Comparison of ENCODE assay signal across 27 cellular contexts in genomic region chrX:112083624-112084326, GRCh38. TPM values are rescaled to one million over a fixed set of nuclear protein-coding genes. Genes with fewer than 3 reads are reported as not detected.
A peak's percentile ranks its signal among the peaks of the same experiment; 100 is the strongest.
DNase-seq lines count a peak whose midpoint lies in the region; ATAC-seq and TF ChIP-seq lines count a peak whose summit lies in the region.
"Had no signal": no experiment of that assay in that cellular context is flagged by ENCODE, and none has a peak within 500 bp of the region (broad histone marks: within the 10 kb centered on the region; RNA-seq: fewer than 3 reads in every experiment).

No MANE protein-coding gene starts in this region.

- no peaks in the 10 kb centered on the region for H3K9me3 Mint-ChIP-seq in GM23338
- H3K9me3 Mint-ChIP-seq: activated CD4-positive, alpha-beta T cell treated with anti-CD3 and anti-CD28 coated beads, Interleukin-2, amount 10 ng/mL, durations not matched to agents 24 days and 14 days; activated naive CD4-positive, alpha-beta T cell treated with anti-CD3 and anti-CD28 coated beads, Interleukin-2, amount 10 ng/mL, durations not matched to agents 7 days and 5 days; T-helper 1 cell treated with Interleukin-12 subunit alpha and Interleukin-12 subunit beta and Interleukin-4 antibody, amounts not matched to agents 30 μg/mL and 1 μg/mL, for 36 hours had no signal

- no peaks in the 10 kb centered on the region for H3F3A ChIP-seq in GM23338 (replicated peaks; ENCODE audit: low read depth)

- peaks cover 27% of the 10 kb centered on the region for H3K27me3 Mint-ChIP-seq in GM23338 (ENCODE audit: insufficient read depth, low read depth, poor library complexity)

- H3K4me3 ChIP-seq in GM23338 = peak overlapping the region; percentile 64
- H3K4me3 ChIP-seq in neuronal stem cell (ENCODE audit: low read length in 2 of 2) = peak overlapping the region in 1 of 2 donors; percentile 78
- H3K4me3 ChIP-seq in gastrocnemius medialis = no peak overlapping the region
- H3K4me3 ChIP-seq: BLaER1, GM23248, Peyer's patch, SJCRH30 had no signal

- no peaks in the 10 kb centered on the region for H3K9me2 ChIP-seq in GM23338 (ENCODE audit: insufficient read depth)

- no CpG with 5 or more reads among the region's 18 CpGs for WGBS in neuronal stem cell (ENCODE audit: extremely low coverage in 2 of 2, insufficient read length in 2 of 2, insufficient replicate concordance in 1 of 2), 2 donors

- H2BK15ac ChIP-seq in neuronal stem cell (ENCODE audit: low read length) = no peak overlapping the region

- TF ChIP-seq CTCF in GM23338 (conservative IDR thresholded peaks at IDR 0.05; ENCODE audit: low read depth in 2 of 2) (peak in 1 of 2 experiments; percentile 29; a peak in 3 of 4 replicates), gastrocnemius medialis (IDR thresholded peaks at IDR 0.05 in 4 of 5, conservative IDR thresholded peaks at IDR 0.05 in 1 of 5) (no peak)

- DNase-seq in GM23338 (ENCODE audit: low spot score) (peak; percentile 28), ecto neural progenitor cell (ENCODE audit: low spot score) (peak; percentile 50), iPS-NIHi11 (ENCODE audit: low spot score) (peak; percentile 10), neuronal stem cell (ENCODE audit: low spot score) (no peak), gastrocnemius medialis (no peak), retina (no peak), NCI-H2227 (lab: John Stamatoyannopoulos, UW; ENCODE audit: unreplicated experiment) (no peak)
- DNase-seq: activated CD4-positive, alpha-beta T cell treated with anti-CD3 and anti-CD28 coated beads, Interleukin-2, amount 10 ng/mL, durations not matched to agents 24 days and 14 days; activated naive CD4-positive, alpha-beta T cell treated with anti-CD3 and anti-CD28 coated beads, Interleukin-2, amount 10 ng/mL, durations not matched to agents 7 days and 5 days; Caco-2; caudate nucleus; foreskin keratinocyte; GM23248; MG63; NK-92 treated with Interleukin-12 subunit alpha and Interleukin-12 subunit beta, amount 100 ng/mL, for 24 hours; Peyer's patch; SJCRH30; stomach had no signal

- no peak overlapping the region for H2BK120ac ChIP-seq in neuronal stem cell (ENCODE audit: low read depth, low read length)

- H4K20me1 ChIP-seq in GM23338 (replicated peaks; ENCODE audit: insufficient read depth) = no peaks in the 10 kb centered on the region

- TF ChIP-seq POLR2A in gastrocnemius medialis (IDR thresholded peaks at IDR 0.05) = no peak

- ATAC-seq in GM23338 = peak; percentile 42
- ATAC-seq in gastrocnemius medialis = no peak
- no peak for ATAC-seq in GM21367 (IDR thresholded peaks at IDR 0.05; ENCODE audit: unreplicated experiment)
- ATAC-seq: foreskin keratinocyte had no signal

- H2BK5ac ChIP-seq in neuronal stem cell (ENCODE audit: low read length) = no peak overlapping the region

- H3K4me1 ChIP-seq in GM23338 (ENCODE audit: insufficient read depth) (peaks cover 7% of the 10 kb centered on the region; the same call in 1 of the 2 replicates), neuronal stem cell (ENCODE audit: control insufficient read depth in 2 of 2, insufficient read depth in 1 of 2, low read depth in 1 of 2, low read length in 2 of 2) (peaks cover 0 to 2% of the 10 kb centered on the region in 2 donors), gastrocnemius medialis (no peaks in the 10 kb centered on the region)
- H3K4me1 ChIP-seq: BLaER1, Caco-2, foreskin keratinocyte, Peyer's patch, right atrium auricular region, SJCRH30 had no signal

- H4K8ac ChIP-seq in neuronal stem cell (ENCODE audit: low read depth, low read length) = no peak overlapping the region

- no peak overlapping the region for H3K18ac ChIP-seq in neuronal stem cell (ENCODE audit: low read length)

- H3K9me3 ChIP-seq in neuronal stem cell (replicated peaks in 1 of 2; ENCODE audit: control insufficient read depth in 2 of 2, insufficient read depth in 1 of 2, low read depth in 1 of 2, low read length in 2 of 2) = no peaks in the 10 kb centered on the region
- no peaks in the 10 kb centered on the region for H3K9me3 ChIP-seq in gastrocnemius medialis
- H3K9me3 ChIP-seq: Caco-2, MG63, Peyer's patch, right atrium auricular region, SJCRH30, tibial nerve had no signal

- no peak overlapping the region for H4K91ac ChIP-seq in neuronal stem cell (ENCODE audit: low read depth, low read length, poor library complexity)

- no peaks in the 10 kb centered on the region for H3K79me1 ChIP-seq in neuronal stem cell (ENCODE audit: low read depth, low read length)

- no peaks in the 10 kb centered on the region for H3K36me3 Mint-ChIP-seq in GM23338 (ENCODE audit: low read depth)
- H3K36me3 Mint-ChIP-seq: activated naive CD4-positive, alpha-beta T cell treated with anti-CD3 and anti-CD28 coated beads, Interleukin-2, amount 10 ng/mL, durations not matched to agents 7 days and 5 days had no signal

- in situ Hi-C loops in gastrocnemius medialis (cut with MboI; ENCODE audit: low sequenced_read_pairs in 4 of 4) = no loop called here

- no peak overlapping the region for H2BK12ac ChIP-seq in neuronal stem cell (ENCODE audit: low read length)

- no peak overlapping the region for H2AK5ac ChIP-seq in neuronal stem cell (ENCODE audit: low read depth, low read length)

- H3K27ac ChIP-seq in GM23338 (ENCODE audit: low read depth) = no peak overlapping the region
- H3K27ac ChIP-seq in neuronal stem cell (replicated peaks; ENCODE audit: low read length) = no peak overlapping the region
- H3K27ac ChIP-seq in gastrocnemius medialis = no peak overlapping the region
- H3K27ac ChIP-seq: BLaER1, foreskin keratinocyte, GM23248, Peyer's patch, right atrium auricular region, SJCRH30, stomach, tibial nerve had no signal

- H3K4me2 ChIP-seq in GM23338 = peak overlapping the region; percentile 88
- H3K4me2 ChIP-seq in neuronal stem cell (ENCODE audit: insufficient read depth, low read length, poor library complexity, severe bottlenecking) = peak overlapping the region; percentile 83
- H3K4me2 ChIP-seq: BLaER1 had no signal

- intact Hi-C loops in gastrocnemius medialis (cut with DNase I; ENCODE audit: low total_unique reads) = no loop called here

- no peak overlapping the region for H3K14ac ChIP-seq in neuronal stem cell (ENCODE audit: low read length)

- H2AFZ ChIP-seq in GM23338 = peak overlapping the region; percentile 76; the same call in 1 of the 2 replicates
- H2AFZ ChIP-seq in neuronal stem cell (ENCODE audit: low read length) = no peak overlapping the region
- H2AFZ ChIP-seq: GM23248 had no signal

- no peak overlapping the region for H3K4ac ChIP-seq in neuronal stem cell (ENCODE audit: low read length)

- H3K27ac Mint-ChIP-seq in GM23338 = no peak overlapping the region
- H3K27ac Mint-ChIP-seq: activated CD4-positive, alpha-beta T cell treated with anti-CD3 and anti-CD28 coated beads, Interleukin-2, amount 10 ng/mL, durations not matched to agents 24 days and 14 days; activated naive CD4-positive, alpha-beta T cell treated with anti-CD3 and anti-CD28 coated beads, Interleukin-2, amount 10 ng/mL, durations not matched to agents 7 days and 5 days; T-helper 1 cell treated with Interleukin-12 subunit alpha and Interleukin-12 subunit beta and Interleukin-4 antibody, amounts not matched to agents 30 μg/mL and 1 μg/mL, for 36 hours had no signal

- H3K23ac ChIP-seq in neuronal stem cell (ENCODE audit: low read depth, low read length, poor library complexity) = no peak overlapping the region

- H3K4me1 Mint-ChIP-seq in GM23338 = peaks cover 13% of the 10 kb centered on the region; the same call in 2 of the 3 replicates
- H3K4me1 Mint-ChIP-seq: activated CD4-positive, alpha-beta T cell treated with anti-CD3 and anti-CD28 coated beads, Interleukin-2, amount 10 ng/mL, durations not matched to agents 24 days and 14 days; activated naive CD4-positive, alpha-beta T cell treated with anti-CD3 and anti-CD28 coated beads, Interleukin-2, amount 10 ng/mL, durations not matched to agents 7 days and 5 days had no signal

- no peaks in the 10 kb centered on the region for H3K79me2 ChIP-seq in GM23338 (replicated peaks; ENCODE audit: insufficient read depth)

- peak overlapping the region; percentile 77 for H3K4me3 Mint-ChIP-seq in GM23338
- H3K4me3 Mint-ChIP-seq: activated CD4-positive, alpha-beta T cell treated with anti-CD3 and anti-CD28 coated beads, Interleukin-2, amount 10 ng/mL, durations not matched to agents 24 days and 14 days; activated naive CD4-positive, alpha-beta T cell treated with anti-CD3 and anti-CD28 coated beads, Interleukin-2, amount 10 ng/mL, durations not matched to agents 7 days and 5 days; T-helper 1 cell treated with Interleukin-12 subunit alpha and Interleukin-12 subunit beta and Interleukin-4 antibody, amounts not matched to agents 30 μg/mL and 1 μg/mL, for 36 hours had no signal

- no peaks in the 10 kb centered on the region for H3K36me3 ChIP-seq in GM23338 (ENCODE audit: insufficient read depth)
- H3K36me3 ChIP-seq in neuronal stem cell (replicated peaks in 1 of 2; ENCODE audit: control insufficient read depth in 2 of 2, insufficient read depth in 2 of 2, low read length in 2 of 2) = no peaks in the 10 kb centered on the region
- no peaks in the 10 kb centered on the region for H3K36me3 ChIP-seq in gastrocnemius medialis
- H3K36me3 ChIP-seq: BLaER1, MG63, Peyer's patch, right atrium auricular region, SJCRH30, stomach, tibial nerve had no signal

- H3K9ac ChIP-seq in neuronal stem cell (ENCODE audit: low read depth, low read length, poor library complexity) = no peak overlapping the region
- H3K9ac ChIP-seq: BLaER1, GM23248 had no signal

- H3K27me3 ChIP-seq in GM23338 (ENCODE audit: insufficient read depth) = peaks cover 51% of the 10 kb centered on the region
- H3K27me3 ChIP-seq in neuronal stem cell (ENCODE audit: control insufficient read depth in 3 of 3, insufficient read depth in 3 of 3, low read depth in 1 of 3, low read length in 3 of 3) = peaks cover 0 to 64% (median 30%) of the 10 kb centered on the region in 3 experiments
- H3K27me3 ChIP-seq in gastrocnemius medialis = peaks cover 0 to 45% (median 27%) of the 10 kb centered on the region in 3 donors
- H3K27me3 ChIP-seq: MG63, Peyer's patch had no signal

TF ChIP-seq in GM23338, 12 proteins besides CTCF, POLR2A, EP300 and RAD21:
- peak; percentile 37 for TF ChIP-seq EZH2 (IDR thresholded peaks at IDR 0.05; ENCODE audit: low read depth, unreplicated experiment)
- no peak for TF ChIP-seq ZNF114 (CRISPR knock-in tag; IDR thresholded peaks at IDR 0.05)
TF ChIP-seq in GM23338: peak in this region for 1.

RNA-seq across cellular contexts. Expression of gene RTL4, which starts 1.0 kb away (rescaled TPM):
- 0.08 and 0.10 TPM in 2 replicates for total RNA-seq in GM23338 (2014; rRNA removed; shearing (Covaris generic))
- polyA plus RNA-seq in GM23338 (2016; fragmentation: Nextera tagmentation; extraction: Ambion mirVana) = not detected in 2 replicates
- 0.01 TPM for polyA plus RNA-seq in neuronal stem cell (2013, experiment 1 of 2)
- polyA plus RNA-seq in neuronal stem cell (2013, experiment 2 of 2) = 0.04 TPM
- not detected for total RNA-seq in gastrocnemius medialis
- total RNA-seq: activated CD4-positive, alpha-beta T cell treated with anti-CD3 and anti-CD28 coated beads, Interleukin-2, amount 10 ng/mL, durations not matched to agents 24 days and 14 days; Caco-2; dermis microvascular lymphatic vessel endothelial cell; epithelial cell of proximal tubule; foreskin keratinocyte; GM23248; lower leg skin; mucosa of gallbladder; Peyer's patch; right atrium auricular region; SJCRH30; stomach; tibial nerve had no signal
- polyA plus RNA-seq: foreskin keratinocyte, GM23248, stomach had no signal

RNA-seq across cellular contexts. Expression of gene TRPC5, which starts 1.2 kb away (rescaled TPM):
- total RNA-seq in GM23338 (2014; rRNA removed; shearing (Covaris generic)) = 0.38 and 0.97 TPM in 2 replicates
- 0.16 and 0.26 TPM in 2 replicates for polyA plus RNA-seq in GM23338 (2016; fragmentation: Nextera tagmentation; extraction: Ambion mirVana)
- 0.01 TPM for polyA plus RNA-seq in neuronal stem cell (2013, experiment 1 of 2)
- polyA plus RNA-seq in neuronal stem cell (2013, experiment 2 of 2) = 0.01 TPM
- not detected for total RNA-seq in gastrocnemius medialis
- total RNA-seq: activated CD4-positive, alpha-beta T cell treated with anti-CD3 and anti-CD28 coated beads, Interleukin-2, amount 10 ng/mL, durations not matched to agents 24 days and 14 days; Caco-2; dermis microvascular lymphatic vessel endothelial cell; epithelial cell of proximal tubule; GM23248; lower leg skin; Peyer's patch; SJCRH30; tibial nerve had no signal
- polyA plus RNA-seq: foreskin keratinocyte, GM23248, stomach had no signal

Comparison
In these comparisons a context has a peak if more than half of its experiments do, and no peak if none do; other contexts are left out.
1. DNase-seq: peak in GM23338 (single experiment), ecto neural progenitor cell (single experiment) and iPS-NIHi11 (single experiment); none in neuronal stem cell (single experiment), gastrocnemius medialis (0 of 2), retina (single experiment) and NCI-H2227 (single experiment).